19 cellular contexts compared by ENCODE assay signal in the genomic region with DNA sequence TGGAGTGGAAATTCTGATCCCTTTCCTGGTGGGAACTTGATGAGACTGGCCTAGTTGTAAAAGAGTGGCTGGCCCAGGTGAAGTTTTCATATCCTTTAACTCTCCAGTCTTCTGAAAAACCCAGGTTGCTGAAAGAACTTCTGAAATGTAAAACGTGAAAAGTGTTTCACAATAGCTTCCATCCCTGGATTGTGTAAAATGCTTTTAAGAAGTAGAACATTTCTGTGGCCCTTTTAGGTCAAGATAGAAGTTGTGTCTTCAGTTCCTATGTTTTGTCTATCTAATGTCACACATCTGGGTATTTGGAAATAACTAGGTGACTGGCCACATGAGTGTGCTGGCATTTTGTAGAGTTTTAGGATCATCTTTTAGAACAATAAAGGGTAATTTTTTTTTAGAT.
"Had no signal": no experiment of that assay in that cellular context is flagged by ENCODE, and none has a peak within 500 bp of the region (broad histone marks: within the 10 kb centered on the region; RNA-seq: fewer than 3 reads in every experiment).

No MANE protein-coding gene starts in this region.

- H3K4me3 ChIP-seq: SJCRH30 had no signal

- DNase-seq: activated B cell treated with CpG ODN at 0.5 μM for 24 hours; activated CD4-positive, alpha-beta T cell treated with anti-CD3 and anti-CD28 coated beads for 1 hour; activated CD4-positive, alpha-beta T cell treated with anti-CD3 and anti-CD28 coated beads, Interleukin-2, amount 10 ng/mL, durations not matched to agents 24 days and 14 days; activated CD4-positive, alpha-beta T cell treated with anti-CD3 and anti-CD28 coated beads, Interleukin-2, amount 50 U/mL, for 48 hours; activated CD8-positive, alpha-beta memory T cell treated with anti-CD3 and anti-CD28 coated beads, Interleukin-2, amount 10 ng/mL, durations not matched to agents 7 days and 5 days; activated effector memory CD4-positive, alpha-beta T cell treated with Interleukin-2 at 50 U/mL for 16 hours; activated naive CD4-positive, alpha-beta T cell; activated T-cell treated with anti-CD3 and anti-CD28 coated beads, Interleukin-2, amount 50 U/mL, for 24 hours; amygdala; NCI-H1048; NCI-H1417; NCI-H1930; NCI-H2171; NCI-H2227 treated with DMSO at 0.1 percent for 48 hours; NCI-H526; NCI-H82; SJCRH30; T-helper 17 cell; T-helper 9 cell had no signal
